In genomic region chr15:56654216-56654615, GRCh38 we compare ENCODE assay signal across 36 cellular contexts.
"Had no signal": no experiment of that assay in that cellular context is flagged by ENCODE, and none has a peak within 500 bp of the region (broad histone marks: within the 10 kb centered on the region; RNA-seq: fewer than 3 reads in every experiment).

No MANE protein-coding gene starts in this region.

- ATAC-seq: activated CD8-positive, alpha-beta T cell treated with anti-CD3 and anti-CD28 coated beads for 36 hours; activated T-cell treated with anti-CD3 and anti-CD28 coated beads, Interleukin-2, amount 50 U/mL, for 72 hours; activated T-helper 17 cell treated with anti-CD3 and anti-CD28 coated beads, Interleukin-2, amount 50 U/mL, for 72 hours; PC-3; Right ventricle myocardium inferior; SK-N-SH treated with all-trans-retinoic acid at 6 μM for 48 hours; T-cell had no signal

- H3K4me3 ChIP-seq: Peyer's patch had no signal

- H3K27ac ChIP-seq: brain microvascular endothelial cell, Peyer's patch, RWPE1 had no signal

- H3K27me3 ChIP-seq: brain microvascular endothelial cell, Peyer's patch had no signal

- H3K9me3 ChIP-seq: Peyer's patch had no signal

- H3K4me1 ChIP-seq: Peyer's patch had no signal

- DNase-seq: activated CD4-positive, alpha-beta T cell treated with anti-CD3 and anti-CD28 coated beads, Interleukin-2, amount 10 ng/mL, durations not matched to agents 24 days and 14 days; activated CD4-positive, alpha-beta T cell treated with anti-CD3 and anti-CD28 coated beads, Interleukin-2, amount 50 U/mL, for 4 hours; activated CD8-positive, alpha-beta T cell treated with anti-CD3 and anti-CD28 coated beads for 36 hours; activated effector memory CD4-positive, alpha-beta T cell treated with anti-CD3 and anti-CD28 coated beads, Interleukin-2, amount 50 U/mL, for 16 hours; activated naive CD4-positive, alpha-beta T cell; activated naive CD4-positive, alpha-beta T cell treated with anti-CD3 and anti-CD28 coated beads, Interleukin-2, amount 50 U/mL, for 16 hours; activated naive CD8-positive, alpha-beta T cell treated with anti-CD3 and anti-CD28 coated beads for 36 hours; activated T-cell treated with anti-CD3 and anti-CD28 coated beads, Interleukin-2, amount 50 U/mL, for 1 hour; activated T-cell treated with anti-CD3 and anti-CD28 coated beads, Interleukin-2, amount 50 U/mL, for 72 hours; amniotic stem cell; aorta; brain microvascular endothelial cell; central memory CD4-positive, alpha-beta T cell; Kasumi-1; KBM-7; MM.1S; NCI-H1092 treated with DMSO at 0.1 percent for 48 hours; NCI-H1417; NCI-H146; NCI-H187; NCI-H2029 treated with DMSO at 0.1 percent for 48 hours; NCI-H2107; NCI-H2171; NCI-H510A; NCI-H526; NCI-H748 treated with DMSO at 0.1 percent for 48 hours; NK-92 treated with Interleukin-12 subunit alpha and Interleukin-12 subunit beta, amount 100 ng/mL, for 24 hours; PC-3; Peyer's patch; SIG-M5; T-cell; T1000 had no signal
